ENCODE assay signal across 1 cellular context in genomic region chr10:133347636-133348517, GRCh38.
TF ChIP-seq lines count a peak whose summit lies in the region.

No MANE protein-coding gene starts in this region.

TF ChIP-seq in H1, 55 proteins besides CTCF, POLR2A, EP300 and RAD21:
- TF ChIP-seq KDM1A (IDR thresholded peaks at IDR 0.05; ENCODE audit: borderline replicate concordance, low read length), result no peak
- no peak for TF ChIP-seq SAP30 (IDR thresholded peaks at IDR 0.05; ENCODE audit: insufficient read depth, insufficient replicate concordance, low read length)
- TF ChIP-seq SRF (IDR thresholded peaks at IDR 0.05; ENCODE audit: low read depth, low read length), result no peak
- TF ChIP-seq TBP (IDR thresholded peaks at IDR 0.05; ENCODE audit: low read depth, low read length), result no peak
- TF ChIP-seq TAF1 (IDR thresholded peaks at IDR 0.05; ENCODE audit: low read depth, low read length), result no peak
- no peak for TF ChIP-seq HDAC2 (IDR thresholded peaks at IDR 0.05; ENCODE audit: borderline replicate concordance in 1 of 2, low read depth in 2 of 2, low read length in 2 of 2)
- no peak for TF ChIP-seq SIRT6 (IDR thresholded peaks at IDR 0.05; ENCODE audit: low read length)
- no peak for TF ChIP-seq HDAC6 (IDR thresholded peaks at IDR 0.05; ENCODE audit: low read depth, low read length)
- TF ChIP-seq CHD2 (IDR thresholded peaks at IDR 0.05; ENCODE audit: low read length), result no peak
- TF ChIP-seq, protein P1, sequence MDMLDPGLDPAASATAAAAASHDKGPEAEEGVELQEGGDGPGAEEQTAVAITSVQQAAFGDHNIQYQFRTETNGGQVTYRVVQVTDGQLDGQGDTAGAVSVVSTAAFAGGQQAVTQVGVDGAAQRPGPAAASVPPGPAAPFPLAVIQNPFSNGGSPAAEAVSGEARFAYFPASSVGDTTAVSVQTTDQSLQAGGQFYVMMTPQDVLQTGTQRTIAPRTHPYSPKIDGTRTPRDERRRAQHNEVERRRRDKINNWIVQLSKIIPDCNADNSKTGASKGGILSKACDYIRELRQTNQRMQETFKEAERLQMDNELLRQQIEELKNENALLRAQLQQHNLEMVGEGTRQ (IDR thresholded peaks at IDR 0.05; ENCODE audit: low read length), result no peak
- no peak for TF ChIP-seq KDM5A (IDR thresholded peaks at IDR 0.05; ENCODE audit: low read length)
- TF ChIP-seq BCL11A (IDR thresholded peaks at IDR 0.05; ENCODE audit: low read depth in 2 of 2, low read length in 2 of 2), result no peak
- TF ChIP-seq NRF1 (IDR thresholded peaks at IDR 0.05; ENCODE audit: low read depth, low read length), result no peak
- TF ChIP-seq CBX8 (IDR thresholded peaks at IDR 0.05; ENCODE audit: borderline replicate concordance, low read depth, low read length), result no peak
- no peak for TF ChIP-seq CREB1 (IDR thresholded peaks at IDR 0.05)
- no peak for TF ChIP-seq FOSL1 (IDR thresholded peaks at IDR 0.05; ENCODE audit: insufficient read depth, low read depth, low read length)
- TF ChIP-seq MAFK (IDR thresholded peaks at IDR 0.05; ENCODE audit: low read depth, low read length), result no peak
- TF ChIP-seq RNF2 (IDR thresholded peaks at IDR 0.05; ENCODE audit: borderline replicate concordance, low read depth, low read length, missing control alignments, poor library complexity, severe bottlenecking), result no peak
- TF ChIP-seq RXRA (IDR thresholded peaks at IDR 0.05; ENCODE audit: insufficient read depth, low read depth, low read length), result no peak
- TF ChIP-seq POLR2AphosphoS5 (IDR thresholded peaks at IDR 0.05; ENCODE audit: low read depth, low read length), result no peak
